10 cellular contexts compared by ENCODE assay signal in the genomic region with DNA sequence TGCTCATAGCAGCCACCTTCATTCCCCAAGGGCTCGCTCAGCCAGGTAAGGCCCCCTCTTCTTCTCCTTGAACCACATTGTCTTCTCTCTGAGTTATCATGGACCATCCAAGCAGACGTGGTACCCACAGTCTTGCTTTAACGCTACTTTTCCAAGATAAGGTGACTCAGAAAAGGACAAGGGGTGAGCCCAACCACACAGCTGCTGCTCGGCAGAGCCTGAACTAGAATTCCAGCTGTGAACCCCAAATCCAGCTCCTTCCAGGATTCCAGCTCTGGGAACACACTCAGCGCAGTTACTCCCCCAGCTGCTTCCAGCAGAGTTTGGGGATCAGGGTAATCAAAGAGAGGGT. TPM values are rescaled to one million over a fixed set of nuclear protein-coding genes. Genes with fewer than 3 reads are reported as not detected.
A peak's percentile ranks its signal among the peaks of the same experiment; 100 is the strongest.
DNase-seq lines count a peak whose midpoint lies in the region; ATAC-seq, FAIRE-seq and TF ChIP-seq lines count a peak whose summit lies in the region.
"Had no signal": no experiment of that assay in that cellular context is flagged by ENCODE, and none has a peak within 500 bp of the region (broad histone marks: within the 10 kb centered on the region; RNA-seq: fewer than 3 reads in every experiment).

No MANE protein-coding gene starts in this region.

- H4K20me1 ChIP-seq in GM23248 (ENCODE audit: insufficient read depth): no peaks in the 10 kb centered on the region

- DNase-seq in GM23248 (peak; percentile 67), ascending aorta (ENCODE audit: low spot score in 2 of 2) (no peak), sigmoid colon (no peak), activated gamma-delta T cell (lab: John Stamatoyannopoulos, UW) (no peak), D721Med (ENCODE audit: insufficient read length, low spot score) (no peak), NCI-H1417 (lab: John Stamatoyannopoulos, UW) (no peak)
- DNase-seq: erythroblast had no signal

- peaks cover 62% of the 10 kb centered on the region for H3K4me1 ChIP-seq in GM23248 (ENCODE audit: insufficient read depth)
- H3K4me1 ChIP-seq in ascending aorta: peaks cover 39 to 55% of the 10 kb centered on the region in 2 donors
- H3K4me1 ChIP-seq in sigmoid colon: peaks cover 0 to 66% (median 56%) of the 10 kb centered on the region in 4 donors

- H3K79me2 ChIP-seq in GM23248 (ENCODE audit: insufficient read depth): no peaks in the 10 kb centered on the region

- H3K36me3 ChIP-seq in GM23248 (ENCODE audit: low read depth) (no peaks in the 10 kb centered on the region), ascending aorta (no peaks in the 10 kb centered on the region), sigmoid colon (no peaks in the 10 kb centered on the region)

- no peaks in the 10 kb centered on the region for H3K9me2 ChIP-seq in GM23248 (ENCODE audit: insufficient read depth)

- no peak for TF ChIP-seq CTCF in ascending aorta (IDR thresholded peaks at IDR 0.05)
- TF ChIP-seq CTCF in sigmoid colon (IDR thresholded peaks at IDR 0.05): no peak
- TF ChIP-seq CTCF in D721Med (IDR thresholded peaks at IDR 0.05; ENCODE audit: insufficient read depth, missing control alignments): no peak

- no peak for ATAC-seq in HG03565 (IDR thresholded peaks at IDR 0.05; ENCODE audit: unreplicated experiment)

- no peaks in the 10 kb centered on the region for H3K27me3 ChIP-seq in GM23248 (replicated peaks; ENCODE audit: insufficient read depth)
- no peaks in the 10 kb centered on the region for H3K27me3 ChIP-seq in ascending aorta
- no peaks in the 10 kb centered on the region for H3K27me3 ChIP-seq in sigmoid colon

- peak overlapping the region; percentile 77 for H3K4me2 ChIP-seq in GM23248 (ENCODE audit: unreplicated experiment)

- 20 to 24% methylated on average over 5 of the region's 5 CpGs for WGBS in GM23248 (ENCODE audit: low coverage in 1 of 2, low lambda C conversion rate in 2 of 2, missing lambda C conversion rate in 2 of 2), 2 experiments
- WGBS in sigmoid colon, 2 donors: 35 to 40% methylated on average over 5 of the region's 5 CpGs

- peak overlapping the region; percentile 65 for H3K9ac ChIP-seq in GM23248

- H2AFZ ChIP-seq in GM23248: peak overlapping the region; percentile 75

- TF ChIP-seq POLR2A in sigmoid colon (IDR thresholded peaks at IDR 0.05): peak; percentile 0 to 22

- H3K9me3 ChIP-seq in GM23248 (ENCODE audit: low read depth) (no peaks in the 10 kb centered on the region), ascending aorta (no peaks in the 10 kb centered on the region), sigmoid colon (no peaks in the 10 kb centered on the region)

- H3F3A ChIP-seq in GM23248 (ENCODE audit: insufficient read depth): peaks cover 86% of the 10 kb centered on the region

- H3K27ac ChIP-seq in GM23248: peak overlapping the region; percentile 95
- H3K27ac ChIP-seq in ascending aorta: peak overlapping the region; percentile 87 to 89
- peak overlapping the region; percentile 80 to 92 (median 84) for H3K27ac ChIP-seq in sigmoid colon

- intact Hi-C loops in ascending aorta (cut with DNase I): loop anchor here (5.0 to 10.0 kb wide), 2 partner anchors 57 to 1549 kb away; partner anchors contain the start of gene TAF15
- intact Hi-C loops in sigmoid colon (cut with DNase I): loop anchor here (1.0 kb wide), 1 partner anchor 55 kb away; no protein-coding TSS in a partner anchor

- in situ Hi-C loops in GM23248 (cut with MboI): no loop called here

- FAIRE-seq in D721Med (lab: Jason Lieb, UNC): no peak
- FAIRE-seq: small intestine had no signal

- H3K4me3 ChIP-seq in GM23248 (peak overlapping the region; percentile 78), ascending aorta (peak overlapping the region; percentile 46 to 56), iPS-11a (ENCODE audit: low read depth, low read length) (peak overlapping the region; percentile 28), sigmoid colon (peak overlapping the region; percentile 19 to 50 (median 42))

- TF ChIP-seq EP300 in sigmoid colon (IDR thresholded peaks at IDR 0.05): no peak

RNA-seq across cellular contexts. Expression of gene CCL2, which starts 0.3 kb away (rescaled TPM):
- 28.3 and 33.1 TPM in 2 replicates for total RNA-seq in GM23248 (2014; rRNA removed; shearing (Covaris generic))
- polyA plus RNA-seq in GM23248 (2016; fragmentation: Nextera tagmentation; extraction: Ambion mirVana) (111 and 115 TPM in 2 replicates), sigmoid colon (10 to 100 TPM; 24.3 to 50.5 (median 37.6) TPM)
- total RNA-seq in ascending aorta (162 TPM), sigmoid colon (100 to 1,000 TPM in 1 of 4 donors, 10 to 100 TPM in 3; 27.6 to 862 (median 38.6) TPM)

RNA-seq across cellular contexts. Expression of gene CCL7, which starts 14.7 kb away (rescaled TPM):
- 4.9 and 7.3 TPM in 2 replicates for total RNA-seq in GM23248 (2014; rRNA removed; shearing (Covaris generic))
- polyA plus RNA-seq in GM23248 (2016; fragmentation: Nextera tagmentation; extraction: Ambion mirVana): 2.4 and 2.7 TPM in 2 replicates
- not detected for total RNA-seq in ascending aorta
- not detected for total RNA-seq in sigmoid colon
- polyA plus RNA-seq in sigmoid colon: under 1 TPM in 1 of 3 donors, not detected in 2; 0.13 TPM

RNA-seq across cellular contexts. Expression of gene CCL11, which starts 30.2 kb away (rescaled TPM):
- not detected in 2 replicates for total RNA-seq in GM23248 (2014; rRNA removed; shearing (Covaris generic))
- polyA plus RNA-seq in GM23248 (2016; fragmentation: Nextera tagmentation; extraction: Ambion mirVana) (not detected in 2 replicates), sigmoid colon (10 to 100 TPM in 1 of 3 donors, 1 to 10 TPM in 2; 3.0 to 24.6 (median 5.6) TPM)
- total RNA-seq in ascending aorta (not detected), sigmoid colon (10 to 100 TPM in 3 of 4 donors, 1 to 10 TPM in 1; 9.9 to 62.6 (median 46.0) TPM)

Comparison
In these comparisons a context has a peak if more than half of its experiments do, and no peak if none do; other contexts are left out.
1. H3K4me3 ChIP-seq: peak in every context shown above with its lines; median percentile 78 in GM23248; 51 in ascending aorta; 42 in sigmoid colon; 28 in iPS-11a.
2. RNA of gene CCL11, which starts 30.2 kb away (total RNA-seq): 9.9 to 62.6 TPM in sigmoid colon; not detected in GM23248 and not detected in ascending aorta (single experiment); every median in the first group is over 10 times any median in the second.
3. Peak in every context shown above with its lines, with median percentiles within 50 percentile points of each other: H3K27ac ChIP-seq.